In the genomic region with DNA sequence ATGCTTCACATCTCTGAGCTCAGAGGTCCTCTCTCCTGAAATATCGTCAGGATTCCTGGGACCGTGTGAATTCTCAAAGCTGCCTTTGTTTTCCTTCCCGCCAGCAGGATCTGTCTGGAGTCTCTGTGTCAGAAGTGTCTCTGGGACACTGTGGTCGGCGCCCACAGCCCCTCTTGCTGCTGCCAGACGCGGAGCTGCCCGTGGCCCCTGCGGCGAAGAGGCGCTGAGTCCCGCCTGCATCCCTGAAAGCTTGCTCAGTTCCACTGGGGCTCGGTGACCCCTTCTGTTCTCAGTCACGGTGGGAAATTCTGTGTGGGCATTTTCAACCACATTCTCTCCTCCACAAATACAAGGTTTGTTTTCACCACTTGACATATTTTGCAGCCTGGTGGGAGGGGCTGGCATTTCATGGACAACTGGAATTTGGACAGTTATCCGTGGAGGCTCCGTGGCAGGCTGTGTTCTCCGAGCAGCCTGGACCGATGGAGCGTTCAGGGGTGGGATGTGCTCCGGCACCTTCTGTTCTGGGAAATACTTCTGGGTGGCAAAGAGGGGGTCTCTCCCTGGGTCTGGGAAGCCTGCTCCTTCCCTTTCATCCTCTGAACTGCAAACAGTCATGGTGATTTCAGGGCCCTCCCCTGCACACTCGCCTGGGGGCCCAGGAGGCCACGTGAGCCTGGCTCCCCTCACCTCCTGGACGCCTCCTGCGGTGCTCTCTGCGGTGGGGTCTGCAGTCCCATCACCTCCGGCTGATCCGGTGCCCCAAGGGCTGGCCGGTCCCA, we compare ENCODE assay signal across 24 cellular contexts. TPM values are rescaled to one million over a fixed set of nuclear protein-coding genes. Genes with fewer than 3 reads are reported as not detected.
DNase-seq lines count a peak whose midpoint lies in the region; ATAC-seq and TF ChIP-seq lines count a peak whose summit lies in the region.
"Had no signal": no experiment of that assay in that cellular context is flagged by ENCODE, and none has a peak within 500 bp of the region (broad histone marks: within the 10 kb centered on the region; RNA-seq: fewer than 3 reads in every experiment).

No MANE protein-coding gene starts in this region.

- peaks cover 0 to 17% (median 0%) of the 10 kb centered on the region in 9 donors for H3K27me3 ChIP-seq in heart left ventricle
- H3K27me3 ChIP-seq in right cardiac atrium (ENCODE audit: control insufficient read depth, insufficient read depth): no peaks in the 10 kb centered on the region

- H3K4me1 ChIP-seq in heart left ventricle (peaks cover 0 to 74% (median 22%) of the 10 kb centered on the region in 12 donors), right cardiac atrium (ENCODE audit: control insufficient read depth, insufficient read depth, low read length) (no peaks in the 10 kb centered on the region)

- no peak for TF ChIP-seq POLR2A in heart left ventricle (IDR thresholded peaks at IDR 0.05)

- peaks cover 6% of the 10 kb centered on the region for H3K27me3 Mint-ChIP-seq in nephron (ENCODE audit: low read depth)
- H3K27me3 Mint-ChIP-seq in type B pancreatic cell: no peaks in the 10 kb centered on the region
- peaks cover 5% of the 10 kb centered on the region for H3K27me3 Mint-ChIP-seq in glutamatergic neuron (ENCODE audit: unreplicated experiment)
- H3K27me3 Mint-ChIP-seq: activated CD4-positive, alpha-beta T cell treated with anti-CD3 and anti-CD28 coated beads, Interleukin-2, amount 10 ng/mL, durations not matched to agents 7 days and 5 days had no signal

- H3K9me3 Mint-ChIP-seq in nephron (no peaks in the 10 kb centered on the region), type B pancreatic cell (no peaks in the 10 kb centered on the region), glutamatergic neuron (ENCODE audit: unreplicated experiment) (peaks cover 2% of the 10 kb centered on the region)
- H3K9me3 Mint-ChIP-seq: activated CD4-positive, alpha-beta T cell treated with anti-CD3 and anti-CD28 coated beads, Interleukin-2, amount 10 ng/mL, durations not matched to agents 7 days and 5 days; activated naive CD8-positive, alpha-beta T cell treated with anti-CD3 and anti-CD28 coated beads, Interleukin-2, amount 10 ng/mL, durations not matched to agents 7 days and 5 days; effector memory CD8-positive, alpha-beta T cell; T-helper 1 cell treated with Interleukin-12 subunit alpha and Interleukin-12 subunit beta and Interleukin-4 antibody, amounts not matched to agents 30 μg/mL and 1 μg/mL, for 36 hours had no signal

- H3K27ac ChIP-seq in heart left ventricle (peak overlapping the region in 5 of 12 donors; percentile 19 to 95 (median 90)), right cardiac atrium (ENCODE audit: low read length) (no peak overlapping the region)
- H3K27ac ChIP-seq: esophagus muscularis mucosa, stomach, upper lobe of left lung had no signal

- no peak for TF ChIP-seq CTCF in heart left ventricle (IDR thresholded peaks at IDR 0.05)
- no peak for TF ChIP-seq CTCF in astrocyte of the spinal cord (IDR thresholded peaks at IDR 0.05; ENCODE audit: low read depth, low read length)
- no peak for TF ChIP-seq CTCF in nephron (IDR thresholded peaks at IDR 0.05; ENCODE audit: unreplicated experiment in 3 of 3)
- TF ChIP-seq CTCF in type B pancreatic cell (conservative IDR thresholded peaks at IDR 0.05): no peak
- no peak for TF ChIP-seq CTCF in glutamatergic neuron (IDR thresholded peaks at IDR 0.05; ENCODE audit: partially characterized antibody, unreplicated experiment)

- H3K36me3 Mint-ChIP-seq in nephron (ENCODE audit: low read depth) (no peaks in the 10 kb centered on the region), type B pancreatic cell (no peaks in the 10 kb centered on the region), glutamatergic neuron (ENCODE audit: unreplicated experiment) (no peaks in the 10 kb centered on the region)
- H3K36me3 Mint-ChIP-seq: activated naive CD8-positive, alpha-beta T cell treated with anti-CD3 and anti-CD28 coated beads, Interleukin-2, amount 10 ng/mL, durations not matched to agents 7 days and 5 days; brain had no signal

- in situ Hi-C loops in astrocyte of the spinal cord (cut with HindIII; ENCODE audit: low sequenced_read_pairs): no loop called here

- H3K4me3 ChIP-seq in heart left ventricle (no peak overlapping the region), right cardiac atrium (ENCODE audit: low read length) (no peak overlapping the region), astrocyte of the spinal cord (ENCODE audit: low read depth, low read length) (no peak overlapping the region)
- H3K4me3 ChIP-seq: esophagus muscularis mucosa, gastroesophageal sphincter, stomach, upper lobe of left lung had no signal

- no peak overlapping the region for H3K27ac Mint-ChIP-seq in nephron
- no peak overlapping the region for H3K27ac Mint-ChIP-seq in type B pancreatic cell
- H3K27ac Mint-ChIP-seq in glutamatergic neuron (ENCODE audit: unreplicated experiment): no peak overlapping the region
- H3K27ac Mint-ChIP-seq: activated CD4-positive, alpha-beta T cell treated with anti-CD3 and anti-CD28 coated beads, Interleukin-2, amount 10 ng/mL, durations not matched to agents 7 days and 5 days; activated naive CD8-positive, alpha-beta T cell treated with anti-CD3 and anti-CD28 coated beads, Interleukin-2, amount 10 ng/mL, durations not matched to agents 7 days and 5 days; effector memory CD8-positive, alpha-beta T cell; nephron progenitor cell; progenitor cell of endocrine pancreas; T-helper 1 cell treated with Interleukin-12 subunit alpha and Interleukin-12 subunit beta and Interleukin-4 antibody, amounts not matched to agents 30 μg/mL and 1 μg/mL, for 36 hours had no signal

- 64 to 78% (median 72%) methylated on average over 27 to 28 of the region's 28 CpGs for WGBS in heart left ventricle, 4 donors
- 64% methylated on average over 28 of the region's 28 CpGs for WGBS in right cardiac atrium

- DNase-seq in heart left ventricle (peak in 3 of 5 donors; percentile 15 to 58 (median 17)), right cardiac atrium (no peak), astrocyte of the spinal cord (ENCODE audit: low read depth, low spot score) (peak; percentile 15), type B pancreatic cell (ENCODE audit: extremely low spot score, unreplicated experiment) (peak; percentile 70), NCI-H1417 treated with DMSO at 0.1 percent for 48 hours (lab: John Stamatoyannopoulos, UW) (no peak), glutamatergic neuron (no peak)
- DNase-seq: activated CD4-positive, alpha-beta T cell treated with anti-CD3 and anti-CD28 coated beads, Interleukin-2, amount 10 ng/mL, durations not matched to agents 7 days and 5 days; Calu3; effector memory CD8-positive, alpha-beta T cell; EL; midbrain; NCI-H2081 treated with DMSO at 0.1 percent for 48 hours; nephron progenitor cell; stomach had no signal

- peaks cover 50% of the 10 kb centered on the region for H3K4me1 Mint-ChIP-seq in nephron
- H3K4me1 Mint-ChIP-seq in type B pancreatic cell (ENCODE audit: unreplicated experiment): peaks cover 7% of the 10 kb centered on the region
- peaks cover 3% of the 10 kb centered on the region for H3K4me1 Mint-ChIP-seq in glutamatergic neuron (ENCODE audit: low read depth, unreplicated experiment)
- H3K4me1 Mint-ChIP-seq: activated CD4-positive, alpha-beta T cell treated with anti-CD3 and anti-CD28 coated beads, Interleukin-2, amount 10 ng/mL, durations not matched to agents 7 days and 5 days; activated naive CD8-positive, alpha-beta T cell treated with anti-CD3 and anti-CD28 coated beads, Interleukin-2, amount 10 ng/mL, durations not matched to agents 7 days and 5 days had no signal

- H3K9me3 ChIP-seq in heart left ventricle (no peaks in the 10 kb centered on the region), right cardiac atrium (ENCODE audit: control insufficient read depth, low read length) (no peaks in the 10 kb centered on the region)
- H3K9me3 ChIP-seq: esophagus muscularis mucosa, gastroesophageal sphincter, stomach, upper lobe of left lung had no signal

- ATAC-seq in heart left ventricle: no peak
- ATAC-seq in right cardiac atrium: no peak
- ATAC-seq in HG03521 (IDR thresholded peaks at IDR 0.05; ENCODE audit: unreplicated experiment): no peak
- ATAC-seq: effector memory CD8-positive, alpha-beta T cell; gastroesophageal sphincter; Panc1 had no signal

- H3K4me3 Mint-ChIP-seq in nephron (peak overlapping the region in 2 of 3 experiments; percentile 26 to 45), type B pancreatic cell (no peak overlapping the region), glutamatergic neuron (ENCODE audit: unreplicated experiment) (no peak overlapping the region)
- H3K4me3 Mint-ChIP-seq: activated CD4-positive, alpha-beta T cell treated with anti-CD3 and anti-CD28 coated beads, Interleukin-2, amount 10 ng/mL, durations not matched to agents 7 days and 5 days; activated naive CD8-positive, alpha-beta T cell treated with anti-CD3 and anti-CD28 coated beads, Interleukin-2, amount 10 ng/mL, durations not matched to agents 7 days and 5 days; brain; effector memory CD8-positive, alpha-beta T cell; nephron progenitor cell; T-helper 1 cell treated with Interleukin-12 subunit alpha and Interleukin-12 subunit beta and Interleukin-4 antibody, amounts not matched to agents 30 μg/mL and 1 μg/mL, for 36 hours had no signal

- intact Hi-C loops in heart left ventricle (cut with DNase I) (no loop called here), right cardiac atrium (cut with DNase I) (no loop called here)

- H3K36me3 ChIP-seq in heart left ventricle: no peaks in the 10 kb centered on the region
- H3K36me3 ChIP-seq: stomach, upper lobe of left lung had no signal

RNA-seq across cellular contexts. Expression of a gene that starts 42.6 kb away (rescaled TPM):
- total RNA-seq in heart left ventricle (under 1 TPM in 7 of 9 donors, not detected in 2; 0.36 to 1.00 (median 0.61) TPM), right cardiac atrium (1 to 10 TPM; 1.4 to 2.3 (median 1.8) TPM), type B pancreatic cell (ENCODE audit: low replicate concordance) (19.0 and 22.4 TPM in 2 replicates), glutamatergic neuron (ENCODE audit: unreplicated experiment) (2.4 TPM)
- polyA plus RNA-seq in heart left ventricle (1 to 10 TPM; 1.3 to 3.5 TPM), right cardiac atrium (1.5 TPM)
- total RNA-seq: activated naive CD8-positive, alpha-beta T cell treated with anti-CD3 and anti-CD28 coated beads, Interleukin-2, amount 10 ng/mL, durations not matched to agents 7 days and 5 days had no signal

RNA-seq across cellular contexts. Expression of a gene that starts 46.8 kb away (rescaled TPM):
- total RNA-seq in heart left ventricle (100 to 1,000 TPM; 329 to 774 (median 572) TPM), right cardiac atrium (100 to 1,000 TPM; 320 to 446 (median 375) TPM), type B pancreatic cell (ENCODE audit: low replicate concordance) (2.5 and 4.1 TPM in 2 replicates), glutamatergic neuron (ENCODE audit: unreplicated experiment) (20.7 TPM)
- polyA plus RNA-seq in heart left ventricle (100 to 1,000 TPM; 160 to 252 TPM), right cardiac atrium (280 TPM)

Comparison
In these comparisons a context has a peak if more than half of its experiments do, and no peak if none do; other contexts are left out.
1. DNase-seq: peak in heart left ventricle (3 of 5), astrocyte of the spinal cord (single experiment) and type B pancreatic cell (single experiment); none in right cardiac atrium (0 of 3), NCI-H1417 treated with DMSO at 0.1 percent for 48 hours (single experiment) and glutamatergic neuron (single experiment).
2. H3K4me3 Mint-ChIP-seq: peak in nephron (2 of 3); none in type B pancreatic cell (single experiment) and glutamatergic neuron (single experiment).
3. RNA of a gene that starts 46.8 kb away (total RNA-seq): 329 to 774 TPM in heart left ventricle and 320 to 446 TPM in right cardiac atrium; 20.7 TPM in glutamatergic neuron (single experiment) and 2.5 to 4.1 TPM in type B pancreatic cell; every median in the first group is over 10 times any median in the second.